1 cellular context compared by ENCODE assay signal in genomic region chr16:84841787-84842300, GRCh38.
TF ChIP-seq lines count a peak whose summit lies in the region.

No MANE protein-coding gene starts in this region.

TF ChIP-seq in WTC11, 78 proteins besides CTCF, POLR2A, EP300 and RAD21 (continued from another document):
- TF ChIP-seq, protein P1, sequence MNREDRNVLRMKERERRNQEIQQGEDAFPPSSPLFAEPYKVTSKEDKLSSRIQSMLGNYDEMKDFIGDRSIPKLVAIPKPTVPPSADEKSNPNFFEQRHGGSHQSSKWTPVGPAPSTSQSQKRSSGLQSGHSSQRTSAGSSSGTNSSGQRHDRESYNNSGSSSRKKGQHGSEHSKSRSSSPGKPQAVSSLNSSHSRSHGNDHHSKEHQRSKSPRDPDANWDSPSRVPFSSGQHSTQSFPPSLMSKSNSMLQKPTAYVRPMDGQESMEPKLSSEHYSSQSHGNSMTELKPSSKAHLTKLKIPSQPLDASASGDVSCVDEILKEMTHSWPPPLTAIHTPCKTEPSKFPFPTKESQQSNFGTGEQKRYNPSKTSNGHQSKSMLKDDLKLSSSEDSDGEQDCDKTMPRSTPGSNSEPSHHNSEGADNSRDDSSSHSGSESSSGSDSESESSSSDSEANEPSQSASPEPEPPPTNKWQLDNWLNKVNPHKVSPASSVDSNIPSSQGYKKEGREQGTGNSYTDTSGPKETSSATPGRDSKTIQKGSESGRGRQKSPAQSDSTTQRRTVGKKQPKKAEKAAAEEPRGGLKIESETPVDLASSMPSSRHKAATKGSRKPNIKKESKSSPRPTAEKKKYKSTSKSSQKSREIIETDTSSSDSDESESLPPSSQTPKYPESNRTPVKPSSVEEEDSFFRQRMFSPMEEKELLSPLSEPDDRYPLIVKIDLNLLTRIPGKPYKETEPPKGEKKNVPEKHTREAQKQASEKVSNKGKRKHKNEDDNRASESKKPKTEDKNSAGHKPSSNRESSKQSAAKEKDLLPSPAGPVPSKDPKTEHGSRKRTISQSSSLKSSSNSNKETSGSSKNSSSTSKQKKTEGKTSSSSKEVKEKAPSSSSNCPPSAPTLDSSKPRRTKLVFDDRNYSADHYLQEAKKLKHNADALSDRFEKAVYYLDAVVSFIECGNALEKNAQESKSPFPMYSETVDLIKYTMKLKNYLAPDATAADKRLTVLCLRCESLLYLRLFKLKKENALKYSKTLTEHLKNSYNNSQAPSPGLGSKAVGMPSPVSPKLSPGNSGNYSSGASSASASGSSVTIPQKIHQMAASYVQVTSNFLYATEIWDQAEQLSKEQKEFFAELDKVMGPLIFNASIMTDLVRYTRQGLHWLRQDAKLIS (CRISPR knock-in tag; IDR thresholded peaks at IDR 0.05; ENCODE audit: borderline replicate concordance) = no peak
- TF ChIP-seq USF2 (CRISPR knock-in tag; IDR thresholded peaks at IDR 0.05) = peak; percentile 44; the same call in 1 of the 2 replicates
- no peak for TF ChIP-seq CREB1 (CRISPR knock-in tag; IDR thresholded peaks at IDR 0.05)
- TF ChIP-seq ZNF416 (CRISPR knock-in tag; IDR thresholded peaks at IDR 0.05) = no peak
- no peak for TF ChIP-seq NR1H2 (CRISPR knock-in tag; IDR thresholded peaks at IDR 0.05)
- TF ChIP-seq E2F5 (CRISPR knock-in tag; IDR thresholded peaks at IDR 0.05) = no peak
- peak; percentile 69; the same call in 1 of the 2 replicates for TF ChIP-seq ETV6 (CRISPR knock-in tag; IDR thresholded peaks at IDR 0.05)
- no peak for TF ChIP-seq KAT7 (CRISPR knock-in tag; IDR thresholded peaks at IDR 0.05; ENCODE audit: borderline replicate concordance)
- TF ChIP-seq AR (CRISPR knock-in tag; IDR thresholded peaks at IDR 0.05) = no peak
- TF ChIP-seq JAZF1 (CRISPR knock-in tag; IDR thresholded peaks at IDR 0.05) = no peak
- TF ChIP-seq, protein P2, sequence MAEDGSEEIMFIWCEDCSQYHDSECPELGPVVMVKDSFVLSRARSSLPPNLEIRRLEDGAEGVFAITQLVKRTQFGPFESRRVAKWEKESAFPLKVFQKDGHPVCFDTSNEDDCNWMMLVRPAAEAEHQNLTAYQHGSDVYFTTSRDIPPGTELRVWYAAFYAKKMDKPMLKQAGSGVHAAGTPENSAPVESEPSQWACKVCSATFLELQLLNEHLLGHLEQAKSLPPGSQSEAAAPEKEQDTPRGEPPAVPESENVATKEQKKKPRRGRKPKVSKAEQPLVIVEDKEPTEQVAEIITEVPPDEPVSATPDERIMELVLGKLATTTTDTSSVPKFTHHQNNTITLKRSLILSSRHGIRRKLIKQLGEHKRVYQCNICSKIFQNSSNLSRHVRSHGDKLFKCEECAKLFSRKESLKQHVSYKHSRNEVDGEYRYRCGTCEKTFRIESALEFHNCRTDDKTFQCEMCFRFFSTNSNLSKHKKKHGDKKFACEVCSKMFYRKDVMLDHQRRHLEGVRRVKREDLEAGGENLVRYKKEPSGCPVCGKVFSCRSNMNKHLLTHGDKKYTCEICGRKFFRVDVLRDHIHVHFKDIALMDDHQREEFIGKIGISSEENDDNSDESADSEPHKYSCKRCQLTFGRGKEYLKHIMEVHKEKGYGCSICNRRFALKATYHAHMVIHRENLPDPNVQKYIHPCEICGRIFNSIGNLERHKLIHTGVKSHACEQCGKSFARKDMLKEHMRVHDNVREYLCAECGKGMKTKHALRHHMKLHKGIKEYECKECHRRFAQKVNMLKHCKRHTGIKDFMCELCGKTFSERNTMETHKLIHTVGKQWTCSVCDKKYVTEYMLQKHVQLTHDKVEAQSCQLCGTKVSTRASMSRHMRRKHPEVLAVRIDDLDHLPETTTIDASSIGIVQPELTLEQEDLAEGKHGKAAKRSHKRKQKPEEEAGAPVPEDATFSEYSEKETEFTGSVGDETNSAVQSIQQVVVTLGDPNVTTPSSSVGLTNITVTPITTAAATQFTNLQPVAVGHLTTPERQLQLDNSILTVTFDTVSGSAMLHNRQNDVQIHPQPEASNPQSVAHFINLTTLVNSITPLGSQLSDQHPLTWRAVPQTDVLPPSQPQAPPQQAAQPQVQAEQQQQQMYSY (CRISPR knock-in tag; IDR thresholded peaks at IDR 0.05) = no peak
- no peak for TF ChIP-seq SOX15 (CRISPR knock-in tag; IDR thresholded peaks at IDR 0.05)
- TF ChIP-seq ZNF671 (CRISPR knock-in tag; IDR thresholded peaks at IDR 0.05) = no peak
- no peak for TF ChIP-seq ZNF396 (CRISPR knock-in tag; IDR thresholded peaks at IDR 0.05; ENCODE audit: borderline replicate concordance)
